ENCODE assay signal across 8 cellular contexts in the genomic region with DNA sequence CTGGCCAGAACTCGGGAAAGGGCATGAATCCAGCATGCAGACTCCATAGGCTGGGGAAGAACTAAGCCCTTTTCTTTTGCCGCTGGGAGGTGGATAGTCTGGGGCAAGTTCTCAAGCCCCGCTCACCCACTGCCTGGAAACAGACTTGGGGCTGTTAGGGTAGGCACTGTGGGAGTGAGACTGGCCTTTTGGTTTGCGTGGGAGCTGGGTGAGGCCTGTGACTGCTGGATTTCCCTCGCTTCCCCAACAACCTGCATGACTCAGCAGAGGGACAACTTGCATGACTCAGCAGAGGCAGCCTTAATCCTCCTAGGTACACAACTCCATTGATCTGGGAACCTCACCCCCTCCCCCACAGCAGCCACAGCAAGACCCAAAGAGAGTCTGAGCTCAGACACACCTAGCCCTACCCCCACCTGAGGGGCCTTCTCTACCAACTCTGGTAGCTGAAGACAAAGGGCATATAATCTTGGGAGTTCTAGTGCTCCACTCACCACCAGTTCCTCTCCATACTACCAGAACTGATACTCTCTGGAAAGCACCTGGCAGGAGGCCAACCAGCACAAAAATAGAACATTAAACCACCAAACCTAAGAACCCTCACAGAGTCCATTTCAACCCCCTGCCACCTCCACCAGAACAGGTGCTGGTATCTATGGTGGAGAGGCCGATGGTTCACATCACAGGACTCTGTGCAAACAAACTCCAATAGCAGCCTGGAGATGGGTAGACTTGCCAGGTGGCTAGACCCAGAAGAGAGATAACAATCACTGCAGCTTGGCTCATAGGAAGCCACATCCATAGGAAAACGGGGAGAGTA.
DNase-seq lines count a peak whose midpoint lies in the region; ATAC-seq and TF ChIP-seq lines count a peak whose summit lies in the region.

No MANE protein-coding gene starts in this region.

- peaks cover 6% of the 10 kb centered on the region; the same call in 2 of the 3 replicates for H3K4me1 Mint-ChIP-seq in GM23338
- H3K4me1 Mint-ChIP-seq in activated T-cell treated with anti-CD3 and anti-CD28 coated beads, Interleukin-2, amount 50 U/mL, for 72 hours (ENCODE audit: low read depth) = peaks cover 7% of the 10 kb centered on the region

- H3K27ac Mint-ChIP-seq in GM23338 = peak overlapping the region; percentile 88
- no peak overlapping the region for H3K27ac Mint-ChIP-seq in activated T-cell treated with anti-CD3 and anti-CD28 coated beads, Interleukin-2, amount 50 U/mL, for 72 hours

- H3K79me2 ChIP-seq in GM23338 (replicated peaks; ENCODE audit: insufficient read depth) (no peaks in the 10 kb centered on the region), MM.1S (ENCODE audit: low read length) (no peaks in the 10 kb centered on the region)

- H3K9ac ChIP-seq in MM.1S (ENCODE audit: low read length) = peak overlapping the region; percentile 3; the same call in 1 of the 2 replicates

- intact Hi-C loops in adrenal gland (cut with DNase I) = no loop called here

- no peak overlapping the region for H3K4me3 Mint-ChIP-seq in GM23338
- no peak overlapping the region for H3K4me3 Mint-ChIP-seq in activated T-cell treated with anti-CD3 and anti-CD28 coated beads, Interleukin-2, amount 50 U/mL, for 72 hours

- H3K9me2 ChIP-seq in GM23338 (ENCODE audit: insufficient read depth) (no peaks in the 10 kb centered on the region), MM.1S (replicated peaks; ENCODE audit: insufficient read depth, low read length) (no peaks in the 10 kb centered on the region)

- peaks cover 2% of the 10 kb centered on the region for H3K27me3 Mint-ChIP-seq in GM23338 (ENCODE audit: insufficient read depth, low read depth, poor library complexity)
- H3K27me3 Mint-ChIP-seq in activated T-cell treated with anti-CD3 and anti-CD28 coated beads, Interleukin-2, amount 50 U/mL, for 72 hours (ENCODE audit: low read depth) = no peaks in the 10 kb centered on the region

- H3K4me2 ChIP-seq in GM23338 = no peak overlapping the region
- H3K4me2 ChIP-seq in MM.1S (ENCODE audit: low read depth, low read length) = peak overlapping the region; percentile 15; the same call in 1 of the 2 replicates

- H3F3A ChIP-seq in GM23338 (replicated peaks; ENCODE audit: low read depth) (no peaks in the 10 kb centered on the region), MM.1S (ENCODE audit: insufficient read depth, low read length) (peaks cover 15% of the 10 kb centered on the region)

- H3K4me3 ChIP-seq in GM06990 (replicated peaks; ENCODE audit: low read depth, low read length) = no peak overlapping the region
- H3K4me3 ChIP-seq in GM23338 = no peak overlapping the region
- no peak overlapping the region for H3K4me3 ChIP-seq in MM.1S (ENCODE audit: low read length)
- no peak overlapping the region for H3K4me3 ChIP-seq in adrenal gland

- H3K9me3 Mint-ChIP-seq in GM23338 = peaks cover 8% of the 10 kb centered on the region; the same call in 2 of the 3 replicates
- peaks cover 0 to 3% of the 10 kb centered on the region in 2 donors for H3K9me3 Mint-ChIP-seq in activated T-cell treated with anti-CD3 and anti-CD28 coated beads, Interleukin-2, amount 50 U/mL, for 72 hours

- TF ChIP-seq CTCF in GM06990 (IDR thresholded peaks at IDR 0.05; ENCODE audit: insufficient read depth, low read length, poor library complexity, severe bottlenecking) (no peak), GM23338 (conservative IDR thresholded peaks at IDR 0.05; ENCODE audit: low read depth in 2 of 2) (no peak), MM.1S (IDR thresholded peaks at IDR 0.05; ENCODE audit: low read length) (no peak), adrenal gland (IDR thresholded peaks at IDR 0.05) (no peak)

- ATAC-seq in GM23338 = no peak; the same call in 2 of the 3 replicates
- ATAC-seq in stimulated activated naive CD8-positive, alpha-beta T cell treated with anti-CD3 and anti-CD28 coated beads, Interleukin-15, Interleukin-2, amounts not matched to agents 100 U/mL and 50 U/mL, for 24 hours = peak; percentile 40
- no peak for ATAC-seq in activated T-cell treated with anti-CD3 and anti-CD28 coated beads, Interleukin-2, amount 50 U/mL, for 72 hours (replicated peaks in 1 of 2)

- no peak for TF ChIP-seq POLR2A in adrenal gland (IDR thresholded peaks at IDR 0.05)

- no peak overlapping the region for H2AFZ ChIP-seq in GM23338
- peak overlapping the region; percentile 20 for H2AFZ ChIP-seq in MM.1S (ENCODE audit: low read length)

- DNase-seq in GM06990 (ENCODE audit: extremely low read depth, insufficient read length) (peak; percentile 72), GM23338 (ENCODE audit: low spot score) (peak; percentile 32), MM.1S (peak; percentile 97), adrenal gland (peak in 5 of 7 donors; percentile 24 to 59 (median 38)), NCI-H1930 (lab: John Stamatoyannopoulos, UW) (no peak)
- DNase-seq in stimulated activated naive CD8-positive, alpha-beta T cell treated with anti-CD3 and anti-CD28 coated beads, Interleukin-15, Interleukin-2, amounts not matched to agents 100 U/mL and 50 U/mL, for 24 hours = peak; percentile 15
- no peak for DNase-seq in activated T-cell treated with anti-CD3 and anti-CD28 coated beads, Interleukin-2, amount 50 U/mL, for 72 hours
- DNase-seq in activated CD4-positive, alpha-beta T cell treated with anti-CD3 and anti-CD28 coated beads for 4 hours = no peak

- H3K27me3 ChIP-seq in GM06990 (replicated peaks; ENCODE audit: control insufficient read depth, insufficient read depth, low read length) (no peaks in the 10 kb centered on the region), GM23338 (ENCODE audit: insufficient read depth) (no peaks in the 10 kb centered on the region), MM.1S (replicated peaks; ENCODE audit: insufficient read depth, low read length) (no peaks in the 10 kb centered on the region), adrenal gland (no peaks in the 10 kb centered on the region)

- H3K36me3 ChIP-seq in GM06990 (ENCODE audit: control insufficient read depth, insufficient read depth, low read length) (no peaks in the 10 kb centered on the region), GM23338 (ENCODE audit: insufficient read depth) (no peaks in the 10 kb centered on the region), MM.1S (replicated peaks; ENCODE audit: insufficient read depth, low read length) (no peaks in the 10 kb centered on the region), adrenal gland (replicated peaks in 1 of 2) (peaks cover 0 to 2% of the 10 kb centered on the region in 2 donors)

- H3K27ac ChIP-seq in GM23338 (ENCODE audit: low read depth) (no peak overlapping the region), MM.1S (ENCODE audit: low read length) (peak overlapping the region; percentile 69; the same call in 1 of the 2 replicates), adrenal gland (peak overlapping the region in 1 of 5 donors; percentile 25)

- H4K20me1 ChIP-seq in GM23338 (replicated peaks; ENCODE audit: insufficient read depth) = no peaks in the 10 kb centered on the region
- no peaks in the 10 kb centered on the region for H4K20me1 ChIP-seq in MM.1S (ENCODE audit: insufficient read depth, low read length)

- H3K36me3 Mint-ChIP-seq in GM23338 (ENCODE audit: low read depth) = peaks cover 17% of the 10 kb centered on the region
- peaks cover 2 to 4% of the 10 kb centered on the region in 2 donors for H3K36me3 Mint-ChIP-seq in activated T-cell treated with anti-CD3 and anti-CD28 coated beads, Interleukin-2, amount 50 U/mL, for 72 hours (ENCODE audit: insufficient read depth in 2 of 2)

- 80 to 87% (median 83%) methylated on average over 5 to 7 of the region's 7 CpGs for WGBS in adrenal gland, 4 donors

- H3K4me1 ChIP-seq in GM23338 (ENCODE audit: insufficient read depth) = no peaks in the 10 kb centered on the region
- H3K4me1 ChIP-seq in MM.1S (ENCODE audit: low read length) = peaks cover 23% of the 10 kb centered on the region
- peaks cover 0 to 3% of the 10 kb centered on the region in 2 donors for H3K4me1 ChIP-seq in adrenal gland (replicated peaks in 1 of 2)

- H3K9me3 ChIP-seq in MM.1S (replicated peaks; ENCODE audit: insufficient read depth, low read length) (no peaks in the 10 kb centered on the region), adrenal gland (replicated peaks in 1 of 3) (no peaks in the 10 kb centered on the region)

TF ChIP-seq in GM23338, 12 proteins besides CTCF, POLR2A, EP300 and RAD21 (continues in another document):
- TF ChIP-seq, protein P1, sequence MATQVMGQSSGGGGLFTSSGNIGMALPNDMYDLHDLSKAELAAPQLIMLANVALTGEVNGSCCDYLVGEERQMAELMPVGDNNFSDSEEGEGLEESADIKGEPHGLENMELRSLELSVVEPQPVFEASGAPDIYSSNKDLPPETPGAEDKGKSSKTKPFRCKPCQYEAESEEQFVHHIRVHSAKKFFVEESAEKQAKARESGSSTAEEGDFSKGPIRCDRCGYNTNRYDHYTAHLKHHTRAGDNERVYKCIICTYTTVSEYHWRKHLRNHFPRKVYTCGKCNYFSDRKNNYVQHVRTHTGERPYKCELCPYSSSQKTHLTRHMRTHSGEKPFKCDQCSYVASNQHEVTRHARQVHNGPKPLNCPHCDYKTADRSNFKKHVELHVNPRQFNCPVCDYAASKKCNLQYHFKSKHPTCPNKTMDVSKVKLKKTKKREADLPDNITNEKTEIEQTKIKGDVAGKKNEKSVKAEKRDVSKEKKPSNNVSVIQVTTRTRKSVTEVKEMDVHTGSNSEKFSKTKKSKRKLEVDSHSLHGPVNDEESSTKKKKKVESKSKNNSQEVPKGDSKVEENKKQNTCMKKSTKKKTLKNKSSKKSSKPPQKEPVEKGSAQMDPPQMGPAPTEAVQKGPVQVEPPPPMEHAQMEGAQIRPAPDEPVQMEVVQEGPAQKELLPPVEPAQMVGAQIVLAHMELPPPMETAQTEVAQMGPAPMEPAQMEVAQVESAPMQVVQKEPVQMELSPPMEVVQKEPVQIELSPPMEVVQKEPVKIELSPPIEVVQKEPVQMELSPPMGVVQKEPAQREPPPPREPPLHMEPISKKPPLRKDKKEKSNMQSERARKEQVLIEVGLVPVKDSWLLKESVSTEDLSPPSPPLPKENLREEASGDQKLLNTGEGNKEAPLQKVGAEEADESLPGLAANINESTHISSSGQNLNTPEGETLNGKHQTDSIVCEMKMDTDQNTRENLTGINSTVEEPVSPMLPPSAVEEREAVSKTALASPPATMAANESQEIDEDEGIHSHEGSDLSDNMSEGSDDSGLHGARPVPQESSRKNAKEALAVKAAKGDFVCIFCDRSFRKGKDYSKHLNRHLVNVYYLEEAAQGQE (IDR thresholded peaks at IDR 0.05; ENCODE audit: unreplicated experiment) = no peak
- TF ChIP-seq ZNF331 (CRISPR knock-in tag; IDR thresholded peaks at IDR 0.05; ENCODE audit: low read depth) (no peak), JUNB (IDR thresholded peaks at IDR 0.05; ENCODE audit: unreplicated experiment) (no peak)
- TF ChIP-seq, protein P2, sequence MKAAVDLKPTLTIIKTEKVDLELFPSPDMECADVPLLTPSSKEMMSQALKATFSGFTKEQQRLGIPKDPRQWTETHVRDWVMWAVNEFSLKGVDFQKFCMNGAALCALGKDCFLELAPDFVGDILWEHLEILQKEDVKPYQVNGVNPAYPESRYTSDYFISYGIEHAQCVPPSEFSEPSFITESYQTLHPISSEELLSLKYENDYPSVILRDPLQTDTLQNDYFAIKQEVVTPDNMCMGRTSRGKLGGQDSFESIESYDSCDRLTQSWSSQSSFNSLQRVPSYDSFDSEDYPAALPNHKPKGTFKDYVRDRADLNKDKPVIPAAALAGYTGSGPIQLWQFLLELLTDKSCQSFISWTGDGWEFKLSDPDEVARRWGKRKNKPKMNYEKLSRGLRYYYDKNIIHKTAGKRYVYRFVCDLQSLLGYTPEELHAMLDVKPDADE (IDR thresholded peaks at IDR 0.05) = no peak

Comparison
In these comparisons a context has a peak if more than half of its experiments do, and no peak if none do; other contexts are left out.
1. DNase-seq: peak in GM06990 (single experiment), GM23338 (single experiment), MM.1S (single experiment), adrenal gland (5 of 7) and stimulated activated naive CD8-positive, alpha-beta T cell treated with anti-CD3 and anti-CD28 coated beads, Interleukin-15, Interleukin-2, amounts not matched to agents 100 U/mL and 50 U/mL, for 24 hours (single experiment); none in NCI-H1930 (0 of 2), activated T-cell treated with anti-CD3 and anti-CD28 coated beads, Interleukin-2, amount 50 U/mL, for 72 hours (0 of 2) and activated CD4-positive, alpha-beta T cell treated with anti-CD3 and anti-CD28 coated beads for 4 hours (0 of 2).